Comparison of ENCODE assay signal across 23 cellular contexts in the genomic region with DNA sequence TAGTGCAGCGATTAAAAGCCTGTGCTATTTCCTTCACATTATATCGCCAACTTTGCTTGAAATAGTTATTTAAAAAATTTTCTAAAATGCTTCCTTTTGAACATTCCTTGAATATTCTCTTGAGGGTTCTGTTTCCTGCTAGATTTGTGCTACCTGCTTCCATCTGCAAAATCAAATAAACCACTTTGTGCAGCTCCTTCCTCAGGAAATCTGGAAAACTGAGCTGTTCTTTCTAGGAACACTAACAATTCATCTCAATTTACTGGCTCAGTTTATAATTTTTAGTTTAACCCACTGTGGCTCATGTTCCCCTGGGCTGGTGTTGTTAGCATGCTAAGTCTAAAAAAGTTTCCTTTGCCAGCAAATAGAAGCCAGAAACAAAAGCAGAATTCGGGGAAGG.
"Had no signal": no experiment of that assay in that cellular context is flagged by ENCODE, and none has a peak within 500 bp of the region (broad histone marks: within the 10 kb centered on the region; RNA-seq: fewer than 3 reads in every experiment).

No MANE protein-coding gene starts in this region.

- H3K4me2 ChIP-seq: KMS-11 had no signal

- H3K4me3 ChIP-seq: K562, SJCRH30 had no signal

- H3K9me3 ChIP-seq: SJCRH30 had no signal

- H3K36me3 ChIP-seq: SJCRH30 had no signal

- DNase-seq: Kasumi-1, MM.1S, MV-4-11, NCI-H1048, NCI-H1105, NCI-H1417 treated with DMSO at 0.1 percent for 48 hours, NCI-H146, NCI-H1694 treated with DMSO at 0.1 percent for 48 hours, NCI-H1930, NCI-H2081, NCI-H2107, NCI-H2227 treated with DMSO at 0.1 percent for 48 hours, NCI-H524, NCI-H526 treated with DMSO at 0.1 percent for 48 hours, NCI-H748 treated with DMSO at 0.1 percent for 48 hours, RPMI8226, SHP77 treated with DMSO at 0.1 percent for 48 hours had no signal

- H3K9ac ChIP-seq: KMS-11 had no signal

- ATAC-seq: K562 had no signal

- H3K27ac ChIP-seq: HL-60, KMS-11, SJCRH30 had no signal

- H3K4me1 ChIP-seq: SJCRH30 had no signal

- FAIRE-seq: HTR-8/SVneo, K562, RCC 7860 had no signal
